ENCODE assay signal across 8 cellular contexts in genomic region chr5:138641547-138642298, GRCh38.
DNase-seq lines count a peak whose midpoint lies in the region; ATAC-seq and TF ChIP-seq lines count a peak whose summit lies in the region.

No MANE protein-coding gene starts in this region.

- no peaks in the 10 kb centered on the region for H3K9me3 ChIP-seq in BE2C
- H3K9me3 ChIP-seq in HCT116 (ENCODE audit: control insufficient read depth in 1 of 2, insufficient read depth in 1 of 2, low read depth in 1 of 2, low read length in 2 of 2): no peaks in the 10 kb centered on the region

- H3K79me2 ChIP-seq in HCT116 (ENCODE audit: insufficient read depth, low read length): no peaks in the 10 kb centered on the region

- H3K27ac Mint-ChIP-seq in neural crest cell (ENCODE audit: unreplicated experiment): peak overlapping the region; percentile 7

- no TSS peak for BruUV-seq in HCT116 (replicated peaks; lab: Mats Ljungman, UMichigan)

- H3K27ac ChIP-seq in HCT116 (ENCODE audit: low read depth, low read length) (no peak overlapping the region), substantia nigra (ENCODE audit: low read depth, low read length, poor library complexity, severe bottlenecking) (peak overlapping the region; percentile 26)

- H3K4me3 ChIP-seq in BE2C (ENCODE audit: low read depth, low read length): no peak overlapping the region
- no peak overlapping the region for H3K4me3 ChIP-seq in HCT116 (replicated peaks in 1 of 2; ENCODE audit: low read depth in 1 of 2, low read length in 2 of 2)
- H3K4me3 ChIP-seq in fibroblast of the aortic adventitia (ENCODE audit: low read depth, low read length): no peak overlapping the region

- no peaks in the 10 kb centered on the region for H3K27me3 ChIP-seq in BE2C
- no peaks in the 10 kb centered on the region for H3K27me3 ChIP-seq in HCT116 (ENCODE audit: insufficient read depth, low read length)

- CTCF ChIA-PET in HCT116 (lab: Charles Lee): interaction anchor here (1.1 to 1.6 kb wide), 4 partner anchors 10 to 274 kb away, joined by 3 to 5 read pairs (median 4); no protein-coding TSS in a partner anchor

- TF ChIP-seq POLR2A in HCT116 (IDR thresholded peaks at IDR 0.05; ENCODE audit: borderline replicate concordance, extremely low read depth, insufficient read depth, insufficient read length): no peak

- no peak overlapping the region for H3K4me3 Mint-ChIP-seq in activated T-cell treated with anti-CD3 and anti-CD28 coated beads, Interleukin-2, amount 50 U/mL, for 4 hours
- no peak overlapping the region for H3K4me3 Mint-ChIP-seq in neural crest cell

- RAD21 ChIA-PET in HCT116 (lab: Charles Lee; ENCODE audit: low non-redundant PET in 1 of 2, low total read pairs in 2 of 2, uncharacterized antibody in 2 of 2, unreplicated experiment in 2 of 2): interaction anchor here in 1 of 2 experiments (1.4 kb wide), 1 partner anchor 621 kb away, joined by 3 read pairs; no protein-coding TSS in a partner anchor

- peak; percentile 89 for DNase-seq in BE2C
- DNase-seq in HCT116 (ENCODE audit: low read depth, low spot score): peak; percentile 48
- DNase-seq in OCI-M1 (lab: John Stamatoyannopoulos, UW): peak; percentile 90
- DNase-seq in activated T-cell treated with anti-CD3 and anti-CD28 coated beads, Interleukin-2, amount 50 U/mL, for 4 hours: peak; percentile 72
- peak; percentile 66 for DNase-seq in fibroblast of the aortic adventitia (ENCODE audit: low read depth)
- peak; percentile 96 for DNase-seq in neural crest cell (ENCODE audit: low read depth, low spot score)
- peak in 37 of 49 donors; percentile 12 to 76 (median 58) for DNase-seq in substantia nigra (lab: John Stamatoyannopoulos, UW)

- POLR2A ChIA-PET in HCT116 (lab: Charles Lee): no interaction called here

- H3K9me2 ChIP-seq in HCT116 (ENCODE audit: insufficient read depth): no peaks in the 10 kb centered on the region

- no peaks in the 10 kb centered on the region for H4K20me1 ChIP-seq in HCT116 (ENCODE audit: insufficient read depth)

- peak overlapping the region; percentile 38 for H3K4me2 ChIP-seq in HCT116 (ENCODE audit: low read length)

- peaks cover 79% of the 10 kb centered on the region for H3K27me3 Mint-ChIP-seq in activated T-cell treated with anti-CD3 and anti-CD28 coated beads, Interleukin-2, amount 50 U/mL, for 4 hours (ENCODE audit: low read depth)
- H3K27me3 Mint-ChIP-seq in neural crest cell (ENCODE audit: low read depth): no peaks in the 10 kb centered on the region

- H3K36me3 Mint-ChIP-seq in activated T-cell treated with anti-CD3 and anti-CD28 coated beads, Interleukin-2, amount 50 U/mL, for 4 hours (ENCODE audit: insufficient read depth): no peaks in the 10 kb centered on the region
- no peaks in the 10 kb centered on the region for H3K36me3 Mint-ChIP-seq in neural crest cell (ENCODE audit: low read depth)

- peak overlapping the region; percentile 15; the same call in 1 of the 2 replicates for H3K9ac ChIP-seq in HCT116 (ENCODE audit: low read length)

- intact Hi-C loops in HCT116 (cut with micrococcal nuclease): loop anchor here (1.0 to 5.0 kb wide), 4 partner anchors 111 to 621 kb away; no protein-coding TSS in a partner anchor

- ATAC-seq in HCT116 (peak; percentile 96), GM18868 (IDR thresholded peaks at IDR 0.05; ENCODE audit: unreplicated experiment) (no peak)
- peak; percentile 80 to 82 for ATAC-seq in activated T-cell treated with anti-CD3 and anti-CD28 coated beads, Interleukin-2, amount 50 U/mL, for 4 hours

- no peaks in the 10 kb centered on the region for H3K4me1 Mint-ChIP-seq in activated T-cell treated with anti-CD3 and anti-CD28 coated beads, Interleukin-2, amount 50 U/mL, for 4 hours (ENCODE audit: low read depth)
- peaks cover 17% of the 10 kb centered on the region for H3K4me1 Mint-ChIP-seq in neural crest cell

- H3K36me3 ChIP-seq in BE2C (no peaks in the 10 kb centered on the region), HCT116 (ENCODE audit: control insufficient read depth in 1 of 2, insufficient read depth in 2 of 2, low read length in 2 of 2) (no peaks in the 10 kb centered on the region)

- peak overlapping the region; percentile 93 for H2AFZ ChIP-seq in HCT116 (ENCODE audit: low read depth, low read length, poor library complexity, severe bottlenecking)

- H3K9me3 Mint-ChIP-seq in activated T-cell treated with anti-CD3 and anti-CD28 coated beads, Interleukin-2, amount 50 U/mL, for 4 hours: no peaks in the 10 kb centered on the region
- no peaks in the 10 kb centered on the region for H3K9me3 Mint-ChIP-seq in neural crest cell

- peak; percentile 95 for TF ChIP-seq RAD21 in HCT116 (IDR thresholded peaks at IDR 0.05; ENCODE audit: low read depth)

- TF ChIP-seq CTCF in BE2C (IDR thresholded peaks at IDR 0.05; ENCODE audit: low read depth, low read length): peak; percentile 95
- TF ChIP-seq CTCF in HCT116 (IDR thresholded peaks at IDR 0.05 in 2 of 3, conservative IDR thresholded peaks at IDR 0.05 in 1 of 3; ENCODE audit: borderline replicate concordance in 1 of 3, insufficient read depth in 1 of 3, low read depth in 2 of 3, low read length in 2 of 3): peak; percentile 88 to 95 (median 94)
- TF ChIP-seq CTCF in fibroblast of the aortic adventitia (IDR thresholded peaks at IDR 0.05; ENCODE audit: insufficient read depth, low read length): peak; percentile 74
- peak; percentile 84 for TF ChIP-seq CTCF in neural crest cell (conservative IDR thresholded peaks at IDR 0.05)

- peaks cover 15% of the 10 kb centered on the region for H3K4me1 ChIP-seq in BE2C
- peaks cover 3 to 8% of the 10 kb centered on the region in 2 experiments; a peak in 3 of 4 replicates for H3K4me1 ChIP-seq in HCT116 (ENCODE audit: control insufficient read depth in 1 of 2, insufficient read depth in 2 of 2, low read length in 2 of 2)

TF ChIP-seq in HCT116, 20 proteins besides CTCF, POLR2A, EP300 and RAD21:
- TF ChIP-seq CBX3 (IDR thresholded peaks at IDR 0.05; ENCODE audit: low read depth) (peak; percentile 53; the same call in 1 of the 2 replicates), YY1 (IDR thresholded peaks at IDR 0.05; ENCODE audit: extremely low read depth, insufficient replicate concordance, low read depth, low read length) (peak; percentile 15), ZNF274 (IDR thresholded peaks at IDR 0.05; ENCODE audit: low read depth, low read length) (no peak)
TF ChIP-seq in HCT116: peak in this region for 2.
